In genomic region chr5:156920042-156920860, GRCh38 we compare ENCODE assay signal across 10 cellular contexts. TPM values are rescaled to one million over a fixed set of nuclear protein-coding genes. Genes with fewer than 3 reads are reported as not detected.
DNase-seq lines count a peak whose midpoint lies in the region; ATAC-seq and TF ChIP-seq lines count a peak whose summit lies in the region.
"Had no signal": no experiment of that assay in that cellular context is flagged by ENCODE, and none has a peak within 500 bp of the region (broad histone marks: within the 10 kb centered on the region; RNA-seq: fewer than 3 reads in every experiment).

No MANE protein-coding gene starts in this region.

- H2AK5ac ChIP-seq in mesenchymal stem cell (ENCODE audit: low read length, severe bottlenecking): no peak overlapping the region

- no peak overlapping the region for H3K23ac ChIP-seq in mesenchymal stem cell (ENCODE audit: low read length in 2 of 2)

- TF ChIP-seq POLR2A in ovary (IDR thresholded peaks at IDR 0.05): no peak

- H3K4me1 ChIP-seq in mesenchymal stem cell (ENCODE audit: control insufficient read depth, insufficient read depth, low read depth, low read length): peaks cover 3% of the 10 kb centered on the region
- H3K4me1 ChIP-seq in ovary (ENCODE audit: insufficient read depth): no peaks in the 10 kb centered on the region

- no peak overlapping the region for H3K14ac ChIP-seq in mesenchymal stem cell (ENCODE audit: low read length in 2 of 2)

- no peaks in the 10 kb centered on the region for H3K79me2 ChIP-seq in SU-DHL-6 (ENCODE audit: insufficient read depth, low read length)

- H2BK12ac ChIP-seq in mesenchymal stem cell (ENCODE audit: low read length in 2 of 2): no peak overlapping the region

- H2BK120ac ChIP-seq in mesenchymal stem cell (ENCODE audit: low read depth, low read length): no peak overlapping the region

- no peak overlapping the region for H2BK15ac ChIP-seq in mesenchymal stem cell (ENCODE audit: low read depth, poor library complexity, severe bottlenecking)

- H3K4me3 ChIP-seq in SU-DHL-6 (ENCODE audit: insufficient read depth, low read length, poor library complexity, severe bottlenecking) (peak overlapping the region; percentile 10), mesenchymal stem cell (ENCODE audit: insufficient read depth in 1 of 2, low read depth in 1 of 2, low read length in 2 of 2) (no peak overlapping the region), ovary (no peak overlapping the region)
- H3K4me3 ChIP-seq: skin epidermis had no signal

- H3K9me3 ChIP-seq in SU-DHL-6 (ENCODE audit: insufficient read depth, low read length): no peaks in the 10 kb centered on the region
- H3K9me3 ChIP-seq in mesenchymal stem cell (ENCODE audit: control insufficient read depth, low read length): no peaks in the 10 kb centered on the region
- no peaks in the 10 kb centered on the region for H3K9me3 ChIP-seq in ovary

- H3F3A ChIP-seq in SU-DHL-6 (ENCODE audit: insufficient read depth): 0 out of 2 replicates have a peak, but pooled peaks cover 4% of the 10 kb centered on the region

- intact Hi-C loops in ovary (cut with DNase I): no loop called here

- ATAC-seq in GM18508 (IDR thresholded peaks at IDR 0.05; ENCODE audit: insufficient read depth, unreplicated experiment) (peak; percentile 58), HG02623 (IDR thresholded peaks at IDR 0.05; ENCODE audit: unreplicated experiment) (peak; percentile 51)

- H3K27ac ChIP-seq in SU-DHL-6 (ENCODE audit: low read depth, low read length): peak overlapping the region; percentile 62
- peak overlapping the region; percentile 93 for H3K27ac ChIP-seq in mesenchymal stem cell (ENCODE audit: low read length, poor library complexity, severe bottlenecking)
- H3K27ac ChIP-seq in ovary: no peak overlapping the region
- H3K27ac ChIP-seq: HL-60, skin epidermis had no signal

- H2BK5ac ChIP-seq in mesenchymal stem cell (ENCODE audit: low read depth, low read length, poor library complexity, severe bottlenecking): peak overlapping the region; percentile 61

- no peaks in the 10 kb centered on the region for H3K9me2 ChIP-seq in SU-DHL-6 (replicated peaks; ENCODE audit: insufficient read depth, low read length)

- 76% methylated on average over 7 of the region's 7 CpGs for WGBS in mesenchymal stem cell
- 79 to 84% (median 80%) methylated on average over 7 of the region's 7 CpGs for WGBS in ovary, 3 donors

- TF ChIP-seq CTCF in SU-DHL-6 (IDR thresholded peaks at IDR 0.05; ENCODE audit: insufficient read depth, low read length, poor library complexity, severe bottlenecking) (no peak), ovary (IDR thresholded peaks at IDR 0.05) (no peak)

- no peaks in the 10 kb centered on the region for H3K79me1 ChIP-seq in mesenchymal stem cell (replicated peaks; ENCODE audit: low read length, poor library complexity, severe bottlenecking)

- H3K36me3 ChIP-seq in SU-DHL-6 (ENCODE audit: low read length): no peaks in the 10 kb centered on the region
- no peaks in the 10 kb centered on the region for H3K36me3 ChIP-seq in mesenchymal stem cell (ENCODE audit: control insufficient read depth in 1 of 2, insufficient read depth in 2 of 2, low read depth in 1 of 2, low read length in 2 of 2)
- no peaks in the 10 kb centered on the region for H3K36me3 ChIP-seq in ovary

- no peak overlapping the region for H4K8ac ChIP-seq in mesenchymal stem cell (ENCODE audit: low read length)

- H3K9ac ChIP-seq in SU-DHL-6 (ENCODE audit: low read length) (peak overlapping the region; percentile 27), mesenchymal stem cell (ENCODE audit: low read length) (no peak overlapping the region)

- H2AFZ ChIP-seq in SU-DHL-6 (ENCODE audit: low read depth, low read length, severe bottlenecking): peak overlapping the region; percentile 12
- no peak overlapping the region for H2AFZ ChIP-seq in mesenchymal stem cell (ENCODE audit: low read depth, low read length)

- no peak overlapping the region for H4K91ac ChIP-seq in mesenchymal stem cell (ENCODE audit: low read length)

- no peak overlapping the region for H3K18ac ChIP-seq in mesenchymal stem cell (ENCODE audit: low read depth in 1 of 2, low read length in 2 of 2)

- DNase-seq in mesenchymal stem cell (no peak), ovary (no peak), COLO829 (ENCODE audit: low spot score) (no peak), SHP77 treated with DMSO at 0.1 percent for 48 hours (lab: John Stamatoyannopoulos, UW) (no peak), NCI-H146 treated with DMSO at 0.1 percent for 48 hours (lab: John Stamatoyannopoulos, UW; ENCODE audit: unreplicated experiment) (no peak)

- no peaks in the 10 kb centered on the region for H3K27me3 ChIP-seq in SU-DHL-6 (ENCODE audit: low read length)
- H3K27me3 ChIP-seq in mesenchymal stem cell (ENCODE audit: control insufficient read depth in 1 of 2, insufficient read depth in 1 of 2, low read length in 2 of 2): no peaks in the 10 kb centered on the region
- no peaks in the 10 kb centered on the region for H3K27me3 ChIP-seq in ovary

- H3K4me2 ChIP-seq in SU-DHL-6 (ENCODE audit: low read depth, low read length, poor library complexity, severe bottlenecking): peak overlapping the region; percentile 23
- H3K4me2 ChIP-seq in mesenchymal stem cell (ENCODE audit: low read length, poor library complexity, severe bottlenecking): no peak overlapping the region

- no peak for TF ChIP-seq EP300 in ovary (IDR thresholded peaks at IDR 0.05)

- no peaks in the 10 kb centered on the region for H4K20me1 ChIP-seq in SU-DHL-6 (ENCODE audit: low read depth, low read length)

- no peak overlapping the region for H3K4ac ChIP-seq in mesenchymal stem cell (ENCODE audit: low read depth in 1 of 2, low read length in 2 of 2)

RNA-seq across cellular contexts. Expression of gene TIMD4, which starts 42.8 kb away (rescaled TPM):
- polyA plus RNA-seq in mesenchymal stem cell (2013, experiment 1 of 2): not detected
- not detected for polyA plus RNA-seq in mesenchymal stem cell (2013, experiment 2 of 2)
- not detected for total RNA-seq in ovary
- under 1 TPM; 0.07 to 0.67 TPM for polyA plus RNA-seq in ovary

Comparison
In these comparisons a context has a peak if more than half of its experiments do, and no peak if none do; other contexts are left out.
1. H3K27ac ChIP-seq: peak in SU-DHL-6 (single experiment) and mesenchymal stem cell (single experiment); none in ovary (0 of 2).